In genomic region chr18:31255953-31256352, GRCh38 we compare ENCODE assay signal across 9 cellular contexts.
"Had no signal": no experiment of that assay in that cellular context is flagged by ENCODE, and none has a peak within 500 bp of the region (broad histone marks: within the 10 kb centered on the region; RNA-seq: fewer than 3 reads in every experiment).

No MANE protein-coding gene starts in this region.

- H3K4me3 ChIP-seq: gastroesophageal sphincter, left lung, testis had no signal

- H3K9me3 ChIP-seq: gastroesophageal sphincter, left lung, testis had no signal

- H3K36me3 ChIP-seq: gastroesophageal sphincter, left lung had no signal

- DNase-seq: activated CD4-positive, alpha-beta T cell treated with anti-CD3 and anti-CD28 coated beads for 48 hours; activated naive CD4-positive, alpha-beta T cell treated with anti-CD3 and anti-CD28 coated beads for 36 hours; islet precursor cell; left lung; nephron progenitor cell; stimulated activated CD4-positive, alpha-beta T cell treated with anti-CD3 and anti-CD28 coated beads, Interleukin-4, amount 100 ng/mL, for 1 hour; testis had no signal

- H3K27me3 ChIP-seq: gastroesophageal sphincter, left lung, testis had no signal

- ATAC-seq: activated T-helper 17 cell treated with anti-CD3 and anti-CD28 coated beads, Interleukin-2, amount 50 U/mL, for 72 hours; gastroesophageal sphincter; left lung had no signal

- H3K4me1 ChIP-seq: gastroesophageal sphincter, left lung, testis had no signal

- H3K27ac ChIP-seq: gastroesophageal sphincter, left lung, testis had no signal
